11 cellular contexts compared by ENCODE assay signal in genomic region chrX:153725832-153726285, GRCh38. TPM values are rescaled to one million over a fixed set of nuclear protein-coding genes. Genes with fewer than 3 reads are reported as not detected.
DNase-seq lines count a peak whose midpoint lies in the region; ATAC-seq and TF ChIP-seq lines count a peak whose summit lies in the region.
"Had no signal": no experiment of that assay in that cellular context is flagged by ENCODE, and none has a peak within 500 bp of the region (broad histone marks: within the 10 kb centered on the region; RNA-seq: fewer than 3 reads in every experiment).

No MANE protein-coding gene starts in this region.

- CTCF ChIA-PET in MCF 10A (lab: Yijun Ruan, JAX) = interaction anchor here (0.7 kb wide), 1 partner anchor 689 kb away, joined by 3 read pairs; no protein-coding TSS in a partner anchor

- H3K9me3 Mint-ChIP-seq in MCF 10A (ENCODE audit: unreplicated experiment) (no peaks in the 10 kb centered on the region), naive B cell (peaks cover 0 to 3% (median 0%) of the 10 kb centered on the region in 7 donors), GM23338 (no peaks in the 10 kb centered on the region)

- peak overlapping the region; percentile 36 for H3K4me3 Mint-ChIP-seq in MCF 10A (ENCODE audit: unreplicated experiment)
- H3K4me3 Mint-ChIP-seq in naive B cell = peak overlapping the region; percentile 62 to 89 (median 78)
- H3K4me3 Mint-ChIP-seq in GM23338 = no peak overlapping the region

- DNase-seq in heart right ventricle (peak in 1 of 2 donors; percentile 28), left cardiac atrium (no peak), MCF 10A (ENCODE audit: unreplicated experiment) (no peak), naive B cell (no peak), uterus (peak in 1 of 2 donors; percentile 37), GM23338 (ENCODE audit: low spot score) (no peak), kidney tubule cell (ENCODE audit: low spot score) (no peak)
- DNase-seq: activated CD4-positive, alpha-beta T cell treated with anti-CD3 and anti-CD28 coated beads, Interleukin-2, amount 50 U/mL, for 48 hours; NCI-H1694 treated with DMSO at 0.1 percent for 48 hours; stimulated activated CD4-positive, alpha-beta T cell treated with anti-CD3 and anti-CD28 coated beads, Interleukin-1b, Interleukin-23, amount 100 ng/mL, for 48 hours had no signal

- ATAC-seq in heart right ventricle (no peak), left cardiac atrium (no peak), naive B cell (ENCODE audit: low read depth in 2 of 2) (no peak), GM23338 (no peak), HG02870 (IDR thresholded peaks at IDR 0.05; ENCODE audit: unreplicated experiment) (no peak)

- H3K27ac ChIP-seq in heart right ventricle (peak overlapping the region; percentile 64 to 94 (median 91)), uterus (peak overlapping the region; percentile 81 to 91), GM23338 (ENCODE audit: low read depth) (no peak overlapping the region)

- intact Hi-C loops in heart right ventricle (cut with DNase I) (no loop called here), left cardiac atrium (cut with DNase I) (no loop called here), MCF 10A (cut with micrococcal nuclease) (loop anchor here (2.0 kb wide), 1 partner anchor 69 kb away; the partner anchor contains the start of genes IDH3G and SSR4), uterus (cut with DNase I; ENCODE audit: low total_unique reads) (no loop called here)

- H3F3A ChIP-seq in GM23338 (replicated peaks; ENCODE audit: low read depth) = no peaks in the 10 kb centered on the region

- no peak overlapping the region for H3K4me2 ChIP-seq in GM23338

- H3K9me2 ChIP-seq in GM23338 (ENCODE audit: insufficient read depth) = no peaks in the 10 kb centered on the region

- H3K27ac Mint-ChIP-seq in MCF 10A (ENCODE audit: low read depth, unreplicated experiment) (no peak overlapping the region), naive B cell (peak overlapping the region in 4 of 6 donors; percentile 32 to 94 (median 66)), GM23338 (no peak overlapping the region)

- H2AFZ ChIP-seq in GM23338 = no peak overlapping the region

- H3K27me3 Mint-ChIP-seq in MCF 10A (ENCODE audit: insufficient read depth, unreplicated experiment) (no peaks in the 10 kb centered on the region), naive B cell (no peaks in the 10 kb centered on the region), GM23338 (ENCODE audit: insufficient read depth, low read depth, poor library complexity) (no peaks in the 10 kb centered on the region)

- H3K4me1 ChIP-seq in heart right ventricle = peaks cover 0 to 55% (median 41%) of the 10 kb centered on the region in 9 donors
- H3K4me1 ChIP-seq in uterus = peaks cover 0 to 4% of the 10 kb centered on the region in 2 donors
- peaks cover 15% of the 10 kb centered on the region; the same call in 1 of the 2 replicates for H3K4me1 ChIP-seq in GM23338 (ENCODE audit: insufficient read depth)

- H3K27me3 ChIP-seq in heart right ventricle (peaks cover 0 to 10% (median 0%) of the 10 kb centered on the region in 7 donors), uterus (no peaks in the 10 kb centered on the region), GM23338 (ENCODE audit: insufficient read depth) (no peaks in the 10 kb centered on the region)

- POLR2A ChIA-PET in MCF 10A (lab: Yijun Ruan, JAX) = interaction anchor here (2.1 kb wide), 1 partner anchor 68 kb away, joined by 13 read pairs; the partner anchor contains the start of genes IDH3G and SSR4

- H3K4me3 ChIP-seq in heart right ventricle (peak overlapping the region in 6 of 10 donors; percentile 34 to 84 (median 77)), uterus (no peak overlapping the region), GM23338 (no peak overlapping the region)

- no peaks in the 10 kb centered on the region for H3K9me3 ChIP-seq in heart right ventricle
- no peaks in the 10 kb centered on the region for H3K9me3 ChIP-seq in uterus

- 61 to 81% methylated on average over 12 to 35 of the region's 35 CpGs for WGBS in heart right ventricle, 2 donors

- H3K36me3 Mint-ChIP-seq in MCF 10A (ENCODE audit: insufficient read depth, unreplicated experiment) (peaks cover 29% of the 10 kb centered on the region), naive B cell (peaks cover 0 to 5% of the 10 kb centered on the region in 2 donors), GM23338 (ENCODE audit: low read depth) (peaks cover 11% of the 10 kb centered on the region; the same call in 2 of the 3 replicates)

- TF ChIP-seq POLR2A in uterus (IDR thresholded peaks at IDR 0.05) = no peak

- peaks cover 27% of the 10 kb centered on the region for H3K79me2 ChIP-seq in GM23338 (replicated peaks; ENCODE audit: insufficient read depth)

- no peak for TF ChIP-seq CTCF in heart right ventricle (IDR thresholded peaks at IDR 0.05)
- TF ChIP-seq CTCF in MCF 10A (IDR thresholded peaks at IDR 0.05; ENCODE audit: unreplicated experiment) = no peak
- TF ChIP-seq CTCF in uterus (IDR thresholded peaks at IDR 0.05) = no peak
- no peak for TF ChIP-seq CTCF in GM23338 (conservative IDR thresholded peaks at IDR 0.05; ENCODE audit: low read depth in 2 of 2)

- 0 out of 2 replicates have a peak, but pooled peaks cover 10% of the 10 kb centered on the region for H4K20me1 ChIP-seq in GM23338 (replicated peaks; ENCODE audit: insufficient read depth)

- peaks cover 0 to 33% (median 0%) of the 10 kb centered on the region in 9 donors for H3K36me3 ChIP-seq in heart right ventricle
- H3K36me3 ChIP-seq in uterus = no peaks in the 10 kb centered on the region
- no peaks in the 10 kb centered on the region for H3K36me3 ChIP-seq in GM23338 (ENCODE audit: insufficient read depth)

- BruUV-seq in MCF 10A (replicated peaks; lab: Mats Ljungman, UMichigan) = no TSS peak

- peaks cover 24% of the 10 kb centered on the region for H3K4me1 Mint-ChIP-seq in MCF 10A (ENCODE audit: insufficient read depth, unreplicated experiment)
- H3K4me1 Mint-ChIP-seq in naive B cell = peaks cover 17 to 27% (median 19%) of the 10 kb centered on the region in 3 donors
- H3K4me1 Mint-ChIP-seq in GM23338 = peaks cover 19% of the 10 kb centered on the region

RNA-seq across cellular contexts. Expression of gene ABCD1, which starts 1.2 kb away (rescaled TPM):
- 10 to 100 TPM; 11.0 to 24.2 (median 14.4) TPM for total RNA-seq in heart right ventricle
- 10 to 100 TPM in 1 of 2 donors, 1 to 10 TPM in 1; 9.3 to 15.3 TPM for polyA plus RNA-seq in heart right ventricle
- 10 to 100 TPM; 11.5 to 15.0 TPM for total RNA-seq in left cardiac atrium
- 3.5 and 4.1 TPM in 2 replicates for total RNA-seq in MCF 10A (2022)
- polyA plus RNA-seq in naive B cell (ENCODE audit: low read depth in 6 of 6) = 1 to 10 TPM; 2.2 to 6.2 (median 5.2) TPM
- 10 to 100 TPM in 3 of 4 donors, 1 to 10 TPM in 1; 2.9 to 24.9 (median 13.1) TPM for total RNA-seq in uterus
- 4.0 and 8.9 TPM in 2 replicates for total RNA-seq in GM23338 (2014; rRNA removed; shearing (Covaris generic))
- polyA plus RNA-seq in GM23338 (2016; fragmentation: Nextera tagmentation; extraction: Ambion mirVana) = 2.4 and 2.9 TPM in 2 replicates

RNA-seq across cellular contexts. Expression of gene BCAP31, which starts 1.7 kb away (rescaled TPM):
- total RNA-seq in heart right ventricle = 100 to 1,000 TPM in 3 of 10 donors, 10 to 100 TPM in 7; 70.2 to 140 (median 85.4) TPM
- 100 to 1,000 TPM in 1 of 2 donors, 10 to 100 TPM in 1; 82.2 to 164 TPM for polyA plus RNA-seq in heart right ventricle
- total RNA-seq in left cardiac atrium = 100 to 1,000 TPM; 123 to 159 TPM
- total RNA-seq in MCF 10A (2022) = 197 and 203 TPM in 2 replicates
- polyA plus RNA-seq in naive B cell (ENCODE audit: low read depth in 6 of 6) = 100 to 1,000 TPM; 228 to 369 (median 252) TPM
- total RNA-seq in uterus = 100 to 1,000 TPM in 2 of 4 donors, 10 to 100 TPM in 2; 86.6 to 177 (median 102) TPM
- total RNA-seq in GM23338 (2014; rRNA removed; shearing (Covaris generic)) = 85.0 and 104 TPM in 2 replicates
- polyA plus RNA-seq in GM23338 (2016; fragmentation: Nextera tagmentation; extraction: Ambion mirVana) = 136 and 145 TPM in 2 replicates

RNA-seq across cellular contexts. Expression of gene SLC6A8, which starts 38.1 kb away (rescaled TPM):
- total RNA-seq in heart right ventricle = 100 to 1,000 TPM; 150 to 238 (median 186) TPM
- 100 to 1,000 TPM; 128 to 155 TPM for polyA plus RNA-seq in heart right ventricle
- total RNA-seq in left cardiac atrium = 100 to 1,000 TPM; 107 to 134 TPM
- total RNA-seq in MCF 10A (2022) = 59.9 and 66.6 TPM in 2 replicates
- under 1 TPM in 3 of 6 donors, not detected in 3; 0.06 to 0.78 (median 0.23) TPM for polyA plus RNA-seq in naive B cell (ENCODE audit: low read depth in 6 of 6)
- total RNA-seq in uterus = 10 to 100 TPM in 2 of 4 donors, 1 to 10 TPM in 2; 4.7 to 40.3 (median 11.2) TPM
- total RNA-seq in GM23338 (2014; rRNA removed; shearing (Covaris generic)) = 61.9 and 68.6 TPM in 2 replicates
- 19.5 and 22.2 TPM in 2 replicates for polyA plus RNA-seq in GM23338 (2016; fragmentation: Nextera tagmentation; extraction: Ambion mirVana)

RNA-seq across cellular contexts. Expression of gene PLXNB3, which starts 38.2 kb away (rescaled TPM):
- total RNA-seq in heart right ventricle = 1 to 10 TPM; 2.1 to 5.8 (median 4.3) TPM
- 1 to 10 TPM; 1.1 to 8.1 TPM for polyA plus RNA-seq in heart right ventricle
- 1 to 10 TPM; 5.9 to 7.1 TPM for total RNA-seq in left cardiac atrium
- 7.2 and 13.5 TPM in 2 replicates for total RNA-seq in MCF 10A (2022)
- polyA plus RNA-seq in naive B cell (ENCODE audit: low read depth in 6 of 6) = under 1 TPM in 1 of 6 donors, not detected in 5; 0.71 TPM
- 10 to 100 TPM in 1 of 4 donors, 1 to 10 TPM in 3; 1.5 to 50.7 (median 5.1) TPM for total RNA-seq in uterus
- 3.2 and 4.1 TPM in 2 replicates for total RNA-seq in GM23338 (2014; rRNA removed; shearing (Covaris generic))
- polyA plus RNA-seq in GM23338 (2016; fragmentation: Nextera tagmentation; extraction: Ambion mirVana) = 0.30 and 0.70 TPM in 2 replicates

RNA-seq across cellular contexts. Expression of gene PNCK, which starts 52.2 kb away (rescaled TPM):
- total RNA-seq in heart right ventricle (10 to 100 TPM in 2 of 10 donors, 1 to 10 TPM in 8; 3.6 to 15.6 (median 5.9) TPM), left cardiac atrium (10 to 100 TPM in 1 of 2 donors, 1 to 10 TPM in 1; 9.7 to 14.6 TPM), MCF 10A (2022) (not detected in 2 replicates), uterus (1 to 10 TPM in 3 of 4 donors, not detected in 1; 1.8 to 8.5 (median 5.9) TPM)
- polyA plus RNA-seq in heart right ventricle (1 to 10 TPM; 2.0 to 5.6 TPM), naive B cell (ENCODE audit: low read depth in 6 of 6) (not detected), GM23338 (2016; fragmentation: Nextera tagmentation; extraction: Ambion mirVana) (3.0 and 3.5 TPM in 2 replicates)
- 5.4 and 11.9 TPM in 2 replicates for total RNA-seq in GM23338 (2014; rRNA removed; shearing (Covaris generic))

Comparison
In these comparisons a context has a peak if more than half of its experiments do, and no peak if none do; other contexts are left out.
1. H3K4me3 ChIP-seq: peak in heart right ventricle (6 of 10); none in uterus (0 of 2) and GM23338 (single experiment).
2. H3K27ac Mint-ChIP-seq: peak in naive B cell (4 of 6); none in MCF 10A (single experiment) and GM23338 (single experiment).